ENCODE assay signal across 20 cellular contexts in the genomic region with DNA sequence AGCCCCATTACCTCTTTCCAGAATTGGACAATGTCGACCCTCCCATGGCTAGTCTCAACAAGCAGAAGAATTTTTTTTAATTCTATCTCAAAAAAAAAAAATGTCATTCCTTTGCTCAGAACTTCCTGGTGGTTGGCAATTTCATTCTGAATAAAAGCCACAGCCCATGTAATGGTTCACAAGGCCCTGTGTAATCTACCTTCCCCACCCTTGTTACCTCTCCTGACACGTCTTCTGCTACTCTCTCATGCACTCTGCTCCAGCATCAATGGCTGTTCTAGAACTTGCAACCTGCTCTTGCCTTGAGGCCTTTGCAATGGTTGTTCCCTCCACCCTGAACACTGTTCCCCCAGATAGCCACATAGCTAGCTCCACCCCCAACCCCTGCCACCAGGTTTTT. TPM values are rescaled to one million over a fixed set of nuclear protein-coding genes. Genes with fewer than 3 reads are reported as not detected.
DNase-seq lines count a peak whose midpoint lies in the region; ATAC-seq, FAIRE-seq and TF ChIP-seq lines count a peak whose summit lies in the region.
"Had no signal": no experiment of that assay in that cellular context is flagged by ENCODE, and none has a peak within 500 bp of the region (broad histone marks: within the 10 kb centered on the region; RNA-seq: fewer than 3 reads in every experiment).

No MANE protein-coding gene starts in this region.

- no peak overlapping the region for H4K8ac ChIP-seq in H1 (ENCODE audit: extremely low read depth, insufficient read depth, low read length)

- H3K4me3 Mint-ChIP-seq in naive thymus-derived CD8-positive, alpha-beta T cell, result peak overlapping the region in 7 of 10 donors; percentile 9 to 67 (median 23)
- H3K4me3 Mint-ChIP-seq: activated CD8-positive, alpha-beta memory T cell treated with anti-CD3 and anti-CD28 coated beads, Interleukin-2, amount 10 ng/mL, durations not matched to agents 7 days and 5 days had no signal

- H4K20me1 ChIP-seq in HCT116 (ENCODE audit: insufficient read depth) (no peaks in the 10 kb centered on the region), H1 (replicated peaks in 1 of 2; ENCODE audit: control insufficient read depth in 1 of 2, insufficient read depth in 2 of 2, low read length in 2 of 2) (no peaks in the 10 kb centered on the region), MM.1S (ENCODE audit: insufficient read depth, low read length) (no peaks in the 10 kb centered on the region)

- H3K27ac ChIP-seq in ACC112 (ENCODE audit: low read depth, low read length) (0 out of 2 replicates have a peak overlapping the region, but pooled peaks have one; percentile 9), HCT116 (ENCODE audit: low read depth, low read length) (no peak overlapping the region), H1 (ENCODE audit: low read depth, low read length) (no peak overlapping the region), MM.1S (ENCODE audit: low read length) (no peak overlapping the region), ascending aorta (no peak overlapping the region)
- H3K27ac ChIP-seq: SJCRH30, transverse colon had no signal

- CTCF ChIA-PET in HCT116 (lab: Charles Lee), result interaction anchor here (1.0 kb wide), 1 partner anchor 29 kb away, joined by 3 read pairs; no protein-coding TSS in a partner anchor
- CTCF ChIA-PET in H1 (lab: Charles Lee; ENCODE audit: partially characterized antibody), result interaction anchor here (16.9 to 67.1 kb wide), 2 partner anchors 23 to 26 kb away, joined by 313 to 2424 read pairs; a partner anchor contains a TSS

- H2BK12ac ChIP-seq in H1 (ENCODE audit: low read depth, low read length), result peak overlapping the region; percentile 98

- no peaks in the 10 kb centered on the region; the same call in 1 of the 2 replicates for H3K23me2 ChIP-seq in H1 (ENCODE audit: low read depth, low read length)

- no peaks in the 10 kb centered on the region for H3K9me3 Mint-ChIP-seq in naive thymus-derived CD8-positive, alpha-beta T cell

- H3K9me3 ChIP-seq in HCT116 (ENCODE audit: control insufficient read depth in 1 of 2, insufficient read depth in 1 of 2, low read depth in 1 of 2, low read length in 2 of 2) (no peaks in the 10 kb centered on the region), H1 (ENCODE audit: insufficient read depth in 2 of 2, low read depth in 1 of 2, low read length in 1 of 2) (no peaks in the 10 kb centered on the region), MM.1S (replicated peaks; ENCODE audit: insufficient read depth, low read length) (no peaks in the 10 kb centered on the region), ascending aorta (no peaks in the 10 kb centered on the region)
- H3K9me3 ChIP-seq: pancreas, right lobe of liver, SJCRH30, transverse colon had no signal

- FAIRE-seq in H1 (lab: Jason Lieb, UNC), result no peak
- FAIRE-seq: pancreas had no signal

- H3K9me2 ChIP-seq in HCT116 (ENCODE audit: insufficient read depth) (no peaks in the 10 kb centered on the region), MM.1S (replicated peaks; ENCODE audit: insufficient read depth, low read length) (no peaks in the 10 kb centered on the region)

- no peaks in the 10 kb centered on the region for H3K27me3 Mint-ChIP-seq in naive thymus-derived CD8-positive, alpha-beta T cell

- peak overlapping the region; percentile 99; the same call in 1 of the 2 replicates for H2BK5ac ChIP-seq in H1 (ENCODE audit: low read depth, low read length)

- H3F3A ChIP-seq in MM.1S (ENCODE audit: insufficient read depth, low read length), result no peaks in the 10 kb centered on the region

- H3K4me2 ChIP-seq in HCT116 (ENCODE audit: low read length) (0 out of 2 replicates have a peak overlapping the region, but pooled peaks have one; percentile 74), H1 (ENCODE audit: insufficient read depth in 1 of 2, low read depth in 2 of 2, low read length in 2 of 2) (no peak overlapping the region), MM.1S (ENCODE audit: low read depth, low read length) (no peak overlapping the region)

- peak overlapping the region; percentile 95; the same call in 1 of the 2 replicates for H2BK15ac ChIP-seq in H1 (ENCODE audit: low read length)

- peak overlapping the region; percentile 98 for H2AK5ac ChIP-seq in H1 (ENCODE audit: low read depth, low read length)

- no peak for TF ChIP-seq CTCF in HCT116 (IDR thresholded peaks at IDR 0.05 in 2 of 3, conservative IDR thresholded peaks at IDR 0.05 in 1 of 3; ENCODE audit: borderline replicate concordance in 1 of 3, insufficient read depth in 1 of 3, low read depth in 2 of 3, low read length in 2 of 3)
- no peak for TF ChIP-seq CTCF in H1 (IDR thresholded peaks at IDR 0.05; ENCODE audit: control extremely low read depth in 1 of 3, insufficient read depth in 1 of 3, low read depth in 1 of 3, low read length in 3 of 3)
- TF ChIP-seq CTCF in MM.1S (IDR thresholded peaks at IDR 0.05; ENCODE audit: low read length), result no peak
- TF ChIP-seq CTCF in ascending aorta (IDR thresholded peaks at IDR 0.05), result no peak

- no peak overlapping the region for H3K9ac ChIP-seq in HCT116 (ENCODE audit: low read length)
- no peak overlapping the region for H3K9ac ChIP-seq in H1 (replicated peaks in 1 of 4; ENCODE audit: extremely low read depth in 1 of 4, low read depth in 3 of 4, low read length in 3 of 4)
- H3K9ac ChIP-seq in MM.1S (ENCODE audit: low read length), result no peak overlapping the region

- H2AFZ ChIP-seq in ACC112 (ENCODE audit: low read length, unreplicated experiment) (no peak overlapping the region), HCT116 (ENCODE audit: low read depth, low read length, poor library complexity, severe bottlenecking) (no peak overlapping the region), H1 (ENCODE audit: low read length) (no peak overlapping the region), MM.1S (ENCODE audit: low read length) (no peak overlapping the region)

- ATAC-seq in HCT116, result no peak
- ATAC-seq in naive thymus-derived CD8-positive, alpha-beta T cell, result peak; percentile 48 to 74
- ATAC-seq: activated CD4-positive, CD25-positive, alpha-beta regulatory T cell treated with anti-CD3 and anti-CD28 coated beads, Interleukin-2, amount 50 U/mL, for 24 hours; activated CD8-positive, alpha-beta memory T cell treated with anti-CD3 and anti-CD28 coated beads, Interleukin-2, amount 10 ng/mL, durations not matched to agents 7 days and 5 days; pancreas; stimulated activated naive CD8-positive, alpha-beta T cell treated with anti-CD3 and anti-CD28 coated beads, Interleukin-15, Interleukin-2, amounts not matched to agents 100 U/mL and 50 U/mL, for 24 hours had no signal

- H2BK120ac ChIP-seq in H1 (replicated peaks; ENCODE audit: low read depth, low read length), result peak overlapping the region; percentile 97

- TF ChIP-seq EP300 in H1 (IDR thresholded peaks at IDR 0.05; ENCODE audit: borderline replicate concordance in 1 of 2, low read depth in 2 of 2, low read length in 2 of 2), result no peak

- H3K79me2 ChIP-seq in ACC112 (ENCODE audit: control insufficient read depth, insufficient read depth, low read length, unreplicated experiment) (no peaks in the 10 kb centered on the region), HCT116 (ENCODE audit: insufficient read depth, low read length) (no peaks in the 10 kb centered on the region), H1 (ENCODE audit: control insufficient read depth in 1 of 2, insufficient read depth in 2 of 2, low read length in 2 of 2) (no peaks in the 10 kb centered on the region), MM.1S (ENCODE audit: low read length) (no peaks in the 10 kb centered on the region)

- peak overlapping the region; percentile 50 for H4K5ac ChIP-seq in H1 (ENCODE audit: insufficient read length, low read depth, low read length)

- H3K79me1 ChIP-seq in H1 (ENCODE audit: low read depth, low read length), result no peaks in the 10 kb centered on the region

- TF ChIP-seq RAD21 in HCT116 (IDR thresholded peaks at IDR 0.05; ENCODE audit: low read depth) (no peak), H1 (IDR thresholded peaks at IDR 0.05 in 1 of 2, conservative IDR thresholded peaks at IDR 0.05 in 1 of 2; ENCODE audit: low read depth in 2 of 2, low read length in 2 of 2) (no peak)

- peaks cover 56% of the 10 kb centered on the region for H3K4me1 ChIP-seq in ACC112 (ENCODE audit: control insufficient read depth, insufficient read depth, low read length, unreplicated experiment)
- H3K4me1 ChIP-seq in HCT116 (ENCODE audit: control insufficient read depth in 1 of 2, insufficient read depth in 2 of 2, low read length in 2 of 2), result peaks cover 56 to 92% of the 10 kb centered on the region in 2 experiments
- peaks cover 32 to 46% (median 35%) of the 10 kb centered on the region in 4 experiments for H3K4me1 ChIP-seq in H1 (replicated peaks in 1 of 4; ENCODE audit: control insufficient read depth in 3 of 4, insufficient read depth in 4 of 4, low read length in 3 of 4)
- H3K4me1 ChIP-seq in MM.1S (ENCODE audit: low read length), result peaks cover 11% of the 10 kb centered on the region
- peaks cover 0 to 9% of the 10 kb centered on the region in 2 donors for H3K4me1 ChIP-seq in ascending aorta

- H3K4me1 Mint-ChIP-seq in naive thymus-derived CD8-positive, alpha-beta T cell, result peaks cover 38 to 92% (median 87%) of the 10 kb centered on the region in 4 donors

- H2BK20ac ChIP-seq in H1 (ENCODE audit: low read length), result peak overlapping the region; percentile 100

- intact Hi-C loops in HCT116 (cut with micrococcal nuclease), result no loop called here
- intact Hi-C loops in ascending aorta (cut with DNase I), result no loop called here

- peak overlapping the region; percentile 80; the same call in 1 of the 2 replicates for H3K18ac ChIP-seq in H1 (ENCODE audit: extremely low read depth, low read length)

- H3K36me3 Mint-ChIP-seq in naive thymus-derived CD8-positive, alpha-beta T cell, result peaks cover 0 to 6% (median 0%) of the 10 kb centered on the region in 3 donors
- H3K36me3 Mint-ChIP-seq: activated CD8-positive, alpha-beta memory T cell treated with anti-CD3 and anti-CD28 coated beads, Interleukin-2, amount 10 ng/mL, durations not matched to agents 7 days and 5 days had no signal

- DNase-seq in HCT116 (ENCODE audit: low read depth, low spot score), result no peak
- no peak for DNase-seq in H1 (ENCODE audit: low read depth in 1 of 2, low spot score in 2 of 2)
- no peak for DNase-seq in naive thymus-derived CD8-positive, alpha-beta T cell
- no peak for DNase-seq in NCI-H2196 treated with DMSO at 0.1 percent for 48 hours (lab: John Stamatoyannopoulos, UW; ENCODE audit: unreplicated experiment)
- no peak for DNase-seq in MM.1S
- no peak for DNase-seq in ascending aorta (ENCODE audit: low spot score in 2 of 2)
- DNase-seq in mucosa of gallbladder (ENCODE audit: low spot score), result no peak
- DNase-seq: activated CD8-positive, alpha-beta memory T cell treated with anti-CD3 and anti-CD28 coated beads, Interleukin-2, amount 10 ng/mL, durations not matched to agents 7 days and 5 days; activated effector memory CD4-positive, alpha-beta T cell treated with anti-CD3 and anti-CD28 coated beads, Interleukin-2, amount 50 U/mL, for 16 hours; KG1; midbrain; NCI-H1048; NCI-H524 treated with DMSO at 0.1 percent for 48 hours; right lobe of liver; SJCRH30; stimulated activated naive CD8-positive, alpha-beta T cell treated with anti-CD3 and anti-CD28 coated beads, Interleukin-15, Interleukin-2, amounts not matched to agents 100 U/mL and 50 U/mL, for 24 hours; transverse colon had no signal

- peak overlapping the region; percentile 55 for H3K4ac ChIP-seq in H1 (replicated peaks; ENCODE audit: insufficient read length, low read depth, low read length)

- no TSS peak for BruUV-seq in HCT116 (replicated peaks; lab: Mats Ljungman, UMichigan)

- POLR2A ChIA-PET in HCT116 (lab: Charles Lee) (no interaction called here), H1 (lab: Charles Lee; ENCODE audit: partially characterized antibody) (interaction anchor here (1.4 to 4.7 kb wide), 5 partner anchors 9 to 23 kb away, joined by 3 to 38 read pairs (median 9); a partner anchor contains a TSS)
- POLR2A ChIA-PET in naive thymus-derived CD8-positive, alpha-beta T cell (lab: Charles Lee), result interaction anchor here (0.9 to 11.3 kb wide), 4 partner anchors 8 to 21 kb away, joined by 5 to 259 read pairs (median 63); a partner anchor contains a TSS

- no peak overlapping the region for H3K14ac ChIP-seq in H1 (ENCODE audit: insufficient read length)

- H3K27me3 ChIP-seq in ACC112 (ENCODE audit: insufficient read depth, low read length) (no peaks in the 10 kb centered on the region), HCT116 (ENCODE audit: insufficient read depth, low read length) (no peaks in the 10 kb centered on the region), H1 (replicated peaks in 1 of 4; ENCODE audit: control insufficient read depth in 3 of 4, extremely low read depth in 1 of 4, insufficient read depth in 3 of 4, low read length in 3 of 4) (no peaks in the 10 kb centered on the region; a peak in 1 of 7 replicates), MM.1S (replicated peaks; ENCODE audit: insufficient read depth, low read length) (no peaks in the 10 kb centered on the region), ascending aorta (no peaks in the 10 kb centered on the region)
- H3K27me3 ChIP-seq: pancreas, right lobe of liver, SJCRH30, transverse colon had no signal

- no peak overlapping the region for H3K56ac ChIP-seq in H1 (replicated peaks; ENCODE audit: insufficient read length, low read depth, low read length)

- no peak overlapping the region for H3K4me3 ChIP-seq in ACC112 (ENCODE audit: low read depth, low read length)
- H3K4me3 ChIP-seq in HCT116 (replicated peaks in 1 of 2; ENCODE audit: low read depth in 1 of 2, low read length in 2 of 2), result no peak overlapping the region
- no peak overlapping the region; a peak in 1 of 8 replicates for H3K4me3 ChIP-seq in H1 (ENCODE audit: extremely low read depth in 1 of 4, insufficient read depth in 2 of 4, low read depth in 3 of 4, low read length in 4 of 4)
- no peak overlapping the region for H3K4me3 ChIP-seq in MM.1S (ENCODE audit: low read length)
- no peak overlapping the region for H3K4me3 ChIP-seq in ascending aorta
- H3K4me3 ChIP-seq: pancreas, right lobe of liver, SJCRH30, transverse colon had no signal

- TF ChIP-seq POLR2A in HCT116 (IDR thresholded peaks at IDR 0.05; ENCODE audit: borderline replicate concordance, extremely low read depth, insufficient read depth, insufficient read length), result no peak
- no peak for TF ChIP-seq POLR2A in H1 (IDR thresholded peaks at IDR 0.05; ENCODE audit: control extremely low read depth in 1 of 2, low read depth in 2 of 2, low read length in 2 of 2)

- H3K27ac Mint-ChIP-seq in naive thymus-derived CD8-positive, alpha-beta T cell, result peak overlapping the region; percentile 56 to 93 (median 78)
- H3K27ac Mint-ChIP-seq: activated CD8-positive, alpha-beta memory T cell treated with anti-CD3 and anti-CD28 coated beads, Interleukin-2, amount 10 ng/mL, durations not matched to agents 7 days and 5 days had no signal

- H3K23ac ChIP-seq in H1 (ENCODE audit: insufficient read length), result no peak overlapping the region

- WGBS in H1 (ENCODE audit: extremely low coverage in 1 of 2, insufficient coverage in 1 of 2, insufficient read length in 1 of 2, insufficient replicate concordance in 2 of 2, low coverage in 1 of 2, low lambda C conversion rate in 2 of 2, missing lambda C conversion rate in 1 of 2), 2 experiments, result 94% methylated on average over 2 of the region's 2 CpGs; no CpG with 5 or more reads in 1 of the 2 experiments

- H3K36me3 ChIP-seq in ACC112 (ENCODE audit: insufficient read depth, low read length) (no peaks in the 10 kb centered on the region), HCT116 (ENCODE audit: control insufficient read depth in 1 of 2, insufficient read depth in 2 of 2, low read length in 2 of 2) (no peaks in the 10 kb centered on the region), H1 (ENCODE audit: control insufficient read depth in 2 of 4, insufficient read depth in 4 of 4, low read length in 3 of 4) (no peaks in the 10 kb centered on the region), MM.1S (replicated peaks; ENCODE audit: insufficient read depth, low read length) (no peaks in the 10 kb centered on the region), ascending aorta (no peaks in the 10 kb centered on the region)
- H3K36me3 ChIP-seq: pancreas, right lobe of liver, SJCRH30, transverse colon had no signal

- RAD21 ChIA-PET in HCT116 (lab: Charles Lee; ENCODE audit: low non-redundant PET in 1 of 2, low total read pairs in 2 of 2, uncharacterized antibody in 2 of 2, unreplicated experiment in 2 of 2), result no interaction called here

- no peak overlapping the region for H4K91ac ChIP-seq in H1 (replicated peaks; ENCODE audit: insufficient read length, low read length)

RNA-seq across cellular contexts. Expression of a gene that starts 25.4 kb away (rescaled TPM):
- 3.0 TPM for total RNA-seq in HCT116 (2021; ENCODE audit: unreplicated experiment)
- polyA plus RNA-seq in HCT116 (2012), result 1.4 and 1.5 TPM in 2 replicates
- total RNA-seq in H1 (2021; fragmentation: NEBNext Ultra II Directional; extraction: Animal tissue kit (Norgen Biotek cat#: 25700)), result 12.7 and 12.9 TPM in 2 replicates
- polyA plus RNA-seq in H1 (2011; rRNA removed), result 9.4 and 14.5 TPM in 2 replicates
- 8.0 TPM for polyA plus RNA-seq in H1 (2011; cell fraction: cytosol; rRNA removed)
- polyA plus RNA-seq in H1 (2011; cell fraction: nucleus; rRNA removed), result 13.3 TPM
- polyA plus RNA-seq in H1 (2012, experiment 1 of 2), result 13.2 to 13.7 TPM (median 13.5 TPM) in 4 replicates
- 12.2 TPM for polyA plus RNA-seq in H1 (2012, experiment 2 of 2)
- polyA plus RNA-seq in H1 (2013, experiment 1 of 2), result 5.4 TPM
- 5.1 TPM for polyA plus RNA-seq in H1 (2013, experiment 2 of 2)
- polyA minus RNA-seq in H1 (2011; rRNA and poly(A)+ RNA removed), result 12.4 and 13.8 TPM in 2 replicates
- polyA minus RNA-seq in H1 (2011; cell fraction: cytosol; rRNA and poly(A)+ RNA removed), result 15.0 TPM
- 13.2 TPM for polyA minus RNA-seq in H1 (2011; cell fraction: nucleus; rRNA and poly(A)+ RNA removed)
- total RNA-seq in naive thymus-derived CD8-positive, alpha-beta T cell, result 10 to 100 TPM; 46.9 to 47.9 TPM
- 10 to 100 TPM; 14.3 to 73.6 (median 34.0) TPM for polyA plus RNA-seq in naive thymus-derived CD8-positive, alpha-beta T cell
- total RNA-seq in ascending aorta, result 0.85 TPM
- total RNA-seq in mucosa of gallbladder, result 6.7 TPM
